In the genomic region with DNA sequence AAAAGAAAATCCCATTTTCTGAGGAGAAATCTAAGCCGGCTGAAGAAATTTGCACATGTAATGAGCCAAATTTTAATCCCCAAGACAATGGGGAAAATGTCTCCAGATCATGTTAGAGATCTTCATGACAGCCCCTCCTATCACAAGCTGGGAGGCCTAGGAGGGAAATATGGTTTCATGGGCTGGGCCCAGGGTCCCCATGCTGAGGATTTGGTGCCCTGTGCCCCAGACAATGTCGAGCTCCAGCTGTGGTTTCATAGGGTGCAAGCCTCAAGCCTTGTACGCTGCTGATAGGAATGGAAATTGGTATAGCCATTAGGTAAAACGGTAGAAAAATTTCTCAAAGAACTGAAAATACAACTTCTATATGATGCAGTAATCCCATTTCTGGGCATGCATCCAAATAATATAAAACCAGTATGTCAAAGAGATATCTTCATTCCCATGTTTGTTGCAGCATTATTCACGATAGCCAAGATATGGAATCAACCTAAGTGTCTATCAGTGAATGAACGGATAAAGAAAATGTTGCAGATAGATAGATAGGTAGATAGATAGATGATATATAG, we compare ENCODE assay signal across 32 cellular contexts. TPM values are rescaled to one million over a fixed set of nuclear protein-coding genes. Genes with fewer than 3 reads are reported as not detected.
"Had no signal": no experiment of that assay in that cellular context is flagged by ENCODE, and none has a peak within 500 bp of the region (broad histone marks: within the 10 kb centered on the region; RNA-seq: fewer than 3 reads in every experiment).

No MANE protein-coding gene starts in this region.

- H3K4me3 ChIP-seq: esophagus squamous epithelium, gastroesophageal sphincter had no signal

- ATAC-seq: activated CD4-positive, CD25-positive, alpha-beta regulatory T cell treated with anti-CD3 and anti-CD28 coated beads, Interleukin-2, amount 50 U/mL, for 24 hours; activated CD8-positive, alpha-beta T cell treated with anti-CD3 and anti-CD28 coated beads for 36 hours; activated T-cell treated with anti-CD3 and anti-CD28 coated beads, Interleukin-2, amount 50 U/mL, for 4 hours; activated T-helper 17 cell treated with anti-CD3 and anti-CD28 coated beads, Interleukin-2, amount 50 U/mL, for 72 hours; effector memory CD8-positive, alpha-beta T cell; gastroesophageal sphincter had no signal

- H3K9me3 ChIP-seq: esophagus squamous epithelium, gastroesophageal sphincter had no signal

- H3K27me3 ChIP-seq: brain microvascular endothelial cell, esophagus squamous epithelium had no signal

- H3K27ac Mint-ChIP-seq: activated B cell treated with CpG ODN at 0.5 μM for 24 hours; activated CD8-positive, alpha-beta T cell treated with anti-CD3 and anti-CD28 coated beads for 36 hours; activated naive CD8-positive, alpha-beta T cell; activated T-helper 17 cell treated with anti-CD3 and anti-CD28 coated beads, Interleukin-2, amount 50 U/mL, for 72 hours; effector memory CD8-positive, alpha-beta T cell; T-helper 2 cell treated with Interferon-gamma antibody and Interleukin-4, amounts not matched to agents 5 μg/mL and 100 μg/mL, for 36 hours had no signal

- H3K4me3 Mint-ChIP-seq: activated B cell treated with CpG ODN at 0.5 μM for 24 hours; activated CD8-positive, alpha-beta T cell treated with anti-CD3 and anti-CD28 coated beads for 36 hours; activated naive CD8-positive, alpha-beta T cell; activated T-cell treated with anti-CD3 and anti-CD28 coated beads, Interleukin-2, amount 50 U/mL, for 4 hours; activated T-helper 17 cell treated with anti-CD3 and anti-CD28 coated beads, Interleukin-2, amount 50 U/mL, for 72 hours; central memory CD8-positive, alpha-beta T cell; effector memory CD8-positive, alpha-beta T cell; T-helper 2 cell treated with Interferon-gamma antibody and Interleukin-4, amounts not matched to agents 5 μg/mL and 100 μg/mL, for 36 hours had no signal

- H3K36me3 Mint-ChIP-seq: activated naive CD8-positive, alpha-beta T cell had no signal

- DNase-seq: activated B cell treated with CpG ODN at 0.5 μM for 24 hours; activated CD4-positive, alpha-beta T cell treated with anti-CD3 and anti-CD28 coated beads for 48 hours; activated CD4-positive, alpha-beta T cell treated with anti-CD3 and anti-CD28 coated beads, Interleukin-2, amount 50 U/mL, for 1 hour; activated CD4-positive, alpha-beta T cell treated with anti-CD3 and anti-CD28 coated beads, Interleukin-2, amount 50 U/mL, for 48 hours; activated CD8-positive, alpha-beta memory T cell treated with anti-CD3 and anti-CD28 coated beads for 24 hours; activated CD8-positive, alpha-beta T cell treated with anti-CD3 and anti-CD28 coated beads for 36 hours; activated effector memory CD4-positive, alpha-beta T cell treated with Interleukin-2 at 50 U/mL for 16 hours; activated gamma-delta T cell treated with Interleukin-2 at 50 U/mL for 16 hours; activated naive CD4-positive, alpha-beta T cell treated with anti-CD3 and anti-CD28 coated beads, Interleukin-2, amount 50 U/mL, for 16 hours; activated naive CD4-positive, alpha-beta T cell treated with Interleukin-2 at 50 U/mL for 16 hours; activated T-cell treated with anti-CD3 and anti-CD28 coated beads, Interleukin-2, amount 50 U/mL, for 4 hours; amniotic stem cell; anterior cingulate cortex; brain microvascular endothelial cell; cortex of kidney; dermis blood vessel endothelial cell; effector CD4-positive, alpha-beta T cell; effector memory CD8-positive, alpha-beta T cell; esophagus squamous epithelium; foreskin melanocyte; T1000; WERI-Rb-1 had no signal

- H3K4me1 Mint-ChIP-seq: activated B cell treated with CpG ODN at 0.5 μM for 24 hours; activated T-helper 17 cell treated with anti-CD3 and anti-CD28 coated beads, Interleukin-2, amount 50 U/mL, for 72 hours; central memory CD8-positive, alpha-beta T cell had no signal

- H3K27ac ChIP-seq: brain microvascular endothelial cell, epithelial cell of prostate, esophagus squamous epithelium, gastroesophageal sphincter, WERI-Rb-1 had no signal

- H3K27me3 Mint-ChIP-seq: activated B cell treated with CpG ODN at 0.5 μM for 24 hours; central memory CD8-positive, alpha-beta T cell; effector memory CD8-positive, alpha-beta T cell had no signal

- H3K4me1 ChIP-seq: esophagus squamous epithelium had no signal

- H3K9me3 Mint-ChIP-seq: activated B cell treated with CpG ODN at 0.5 μM for 24 hours; activated CD8-positive, alpha-beta T cell treated with anti-CD3 and anti-CD28 coated beads for 36 hours; activated T-cell treated with anti-CD3 and anti-CD28 coated beads, Interleukin-2, amount 50 U/mL, for 4 hours; T-helper 2 cell treated with Interferon-gamma antibody and Interleukin-4, amounts not matched to agents 5 μg/mL and 100 μg/mL, for 36 hours had no signal

- H3K36me3 ChIP-seq: brain microvascular endothelial cell, esophagus squamous epithelium, gastroesophageal sphincter, WERI-Rb-1 had no signal

RNA-seq across cellular contexts. Expression of a gene that starts 19.3 kb away (rescaled TPM):
- total RNA-seq: activated B cell treated with CpG ODN at 0.5 μM for 24 hours; activated CD8-positive, alpha-beta T cell treated with anti-CD3 and anti-CD28 coated beads for 36 hours; activated T-helper 17 cell treated with anti-CD3 and anti-CD28 coated beads, Interleukin-2, amount 50 U/mL, for 72 hours; bronchial epithelial cell; endothelial cell of umbilical vein; fibroblast of villous mesenchyme had no signal
